In the genomic region with DNA sequence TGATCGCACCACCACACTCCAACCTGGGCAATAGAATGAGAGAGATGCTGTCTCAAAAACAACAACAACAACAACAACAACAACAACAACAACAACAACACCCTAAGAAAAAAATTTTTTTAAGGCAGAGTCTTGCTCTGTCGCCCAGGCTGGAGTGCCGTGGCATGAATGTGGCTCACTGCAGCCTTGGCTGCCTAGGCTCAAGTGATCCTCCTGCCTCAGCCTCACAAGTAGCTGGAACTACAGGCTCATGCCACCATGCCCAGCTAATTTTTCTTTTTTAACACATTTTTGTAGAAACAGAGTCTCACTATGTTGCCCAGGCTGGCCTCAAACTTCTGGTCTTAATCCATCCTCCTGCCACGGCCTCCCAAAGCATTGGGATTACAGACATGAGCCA, we compare ENCODE assay signal across 8 cellular contexts.
"Had no signal": no experiment of that assay in that cellular context is flagged by ENCODE, and none has a peak within 500 bp of the region (broad histone marks: within the 10 kb centered on the region; RNA-seq: fewer than 3 reads in every experiment).

No MANE protein-coding gene starts in this region.

- DNase-seq: GDM1, GF-D8 had no signal

- FAIRE-seq: G401.6, GM12878, GM12891, GM12892, GM18507, GM19239 had no signal

- H3K4me3 ChIP-seq: GM12878 had no signal

- ATAC-seq: GM12878 had no signal
